23 cellular contexts compared by ENCODE assay signal in the genomic region with DNA sequence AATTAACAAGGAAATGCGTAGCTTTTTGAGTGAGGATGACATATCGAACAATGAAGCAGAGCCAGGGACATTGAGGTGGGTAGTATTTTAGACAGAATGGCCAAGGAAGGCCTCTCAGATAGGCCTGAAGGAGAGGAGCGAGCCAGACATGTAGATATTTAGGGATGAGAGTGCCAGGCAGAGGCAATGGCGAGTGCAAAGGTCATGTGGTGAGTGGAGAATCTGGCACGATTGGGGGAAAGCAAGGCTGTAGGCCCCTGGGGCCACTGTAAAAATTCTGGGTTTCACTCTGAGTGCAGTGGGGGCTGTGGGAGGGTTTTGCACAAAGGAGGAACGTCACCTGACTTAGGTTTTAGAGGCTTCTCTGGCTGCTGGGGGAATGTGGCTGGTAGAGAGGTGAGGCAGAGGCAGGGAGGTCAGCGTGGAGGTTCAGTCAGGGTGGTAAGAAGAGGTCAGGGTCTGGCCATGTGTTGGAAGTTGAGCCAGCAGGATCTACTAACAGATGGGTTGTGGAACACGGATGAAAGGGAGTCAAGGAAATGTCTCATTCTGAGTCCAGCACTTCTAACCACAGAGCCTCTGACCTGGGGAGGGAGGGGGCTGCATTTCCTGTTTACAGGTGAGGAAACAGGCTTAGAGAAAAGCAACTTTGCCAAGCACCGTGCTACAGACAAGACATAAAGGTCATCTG. TPM values are rescaled to one million over a fixed set of nuclear protein-coding genes. Genes with fewer than 3 reads are reported as not detected.
A peak's percentile ranks its signal among the peaks of the same experiment; 100 is the strongest.
DNase-seq lines count a peak whose midpoint lies in the region; ATAC-seq, FAIRE-seq and TF ChIP-seq lines count a peak whose summit lies in the region.
"Had no signal": no experiment of that assay in that cellular context is flagged by ENCODE, and none has a peak within 500 bp of the region (broad histone marks: within the 10 kb centered on the region; RNA-seq: fewer than 3 reads in every experiment).

No MANE protein-coding gene starts in this region.

- CTCF ChIA-PET in MCF 10A (lab: Yijun Ruan, JAX): interaction anchor here (0.6 to 1.0 kb wide), 2 partner anchors 19 to 27 kb away, joined by 3 read pairs; no protein-coding TSS in a partner anchor
- CTCF ChIA-PET in mammary epithelial cell (lab: Charles Lee; ENCODE audit: low non-redundant PET): no interaction called here
- CTCF ChIA-PET in WTC11 (lab: Charles Lee): interaction anchor here (0.8 kb wide), 1 partner anchor 130 kb away, joined by 3 read pairs; no protein-coding TSS in a partner anchor

- H4K20me1 ChIP-seq in mammary epithelial cell (ENCODE audit: insufficient read depth, low read length) (no peaks in the 10 kb centered on the region), keratinocyte (ENCODE audit: control insufficient read depth, extremely low read depth, insufficient read depth, low read length) (peaks cover 28% of the 10 kb centered on the region)

- peaks cover 18% of the 10 kb centered on the region for H3K36me3 ChIP-seq in mammary epithelial cell (ENCODE audit: insufficient read depth, low read length)
- H3K36me3 ChIP-seq in keratinocyte (ENCODE audit: control insufficient read depth in 2 of 2, extremely low read depth in 1 of 2, insufficient read depth in 2 of 2, low read length in 2 of 2): peaks cover 17 to 32% of the 10 kb centered on the region in 2 experiments
- H3K36me3 ChIP-seq: BE2C, upper lobe of right lung had no signal

- POLR2A ChIA-PET in MCF 10A (lab: Yijun Ruan, JAX): interaction anchor here (1.2 kb wide), 1 partner anchor 28 kb away, joined by 3 read pairs; no protein-coding TSS in a partner anchor
- POLR2A ChIA-PET in WTC11 (lab: Charles Lee): no interaction called here

- intact Hi-C loops in MCF 10A (cut with micrococcal nuclease) (no loop called here), mammary epithelial cell (cut with micrococcal nuclease) (no loop called here)

- H3K27ac Mint-ChIP-seq in MCF 10A (ENCODE audit: low read depth, unreplicated experiment): peak overlapping the region; percentile 21
- peak overlapping the region; percentile 35; the same call in 1 of the 2 replicates for H3K27ac Mint-ChIP-seq in WTC11
- H3K27ac Mint-ChIP-seq: activated CD4-positive, alpha-beta T cell treated with anti-CD3 and anti-CD28 coated beads, Interleukin-2, amount 10 ng/mL, durations not matched to agents 7 days and 5 days; naive B cell; T-cell had no signal

- dilution Hi-C loops in mammary epithelial cell (cut with HindIII; ENCODE audit: low sequenced_read_pairs) (no loop called here), keratinocyte (cut with MboI; ENCODE audit: extremely low pct_ligation_motif_present, low sequenced_read_pairs) (no loop called here)

- BruUV-seq in MCF 10A (replicated peaks; lab: Mats Ljungman, UMichigan) (no TSS peak), mammary epithelial cell (replicated peaks; lab: Mats Ljungman, UMichigan) (no TSS peak)

- H3K4me2 ChIP-seq in mammary epithelial cell (ENCODE audit: insufficient read depth, low read depth, low read length) (no peak overlapping the region), keratinocyte (ENCODE audit: control insufficient read depth, extremely low read depth, insufficient read depth, low read depth, low read length) (no peak overlapping the region)

- no peak for DNase-seq in MCF 10A (ENCODE audit: unreplicated experiment)
- no peak for DNase-seq in mammary epithelial cell
- no peak for DNase-seq in WTC11 (ENCODE audit: low spot score)
- no peak for DNase-seq in keratinocyte (ENCODE audit: low read depth, low spot score)
- DNase-seq in stimulated activated CD4-positive, alpha-beta T cell treated with anti-CD3 and anti-CD28 coated beads, Interleukin-4, amount 100 ng/mL, for 1 hour: no peak
- no peak for DNase-seq in stimulated activated CD4-positive, alpha-beta T cell treated with anti-CD3 and anti-CD28 coated beads, Interleukin-2, amount 100 ng/mL, for 24 hours
- DNase-seq in COLO829 (ENCODE audit: low spot score): no peak
- DNase-seq in HUDEP-2 (lab: John Stamatoyannopoulos, UW; ENCODE audit: unreplicated experiment in 76 of 76): no peak
- DNase-seq: activated CD4-positive, alpha-beta T cell treated with anti-CD3 and anti-CD28 coated beads, Interleukin-2, amount 10 ng/mL, durations not matched to agents 7 days and 5 days; activated CD8-positive, alpha-beta memory T cell treated with anti-CD3 and anti-CD28 coated beads, Interleukin-2, amount 50 U/mL, for 48 hours; aorta; BE2C; naive B cell; NCI-H1417 treated with DMSO at 0.1 percent for 48 hours; NCI-H526; Right ventricle myocardium superior; stimulated activated CD4-positive, alpha-beta T cell treated with anti-CD3 and anti-CD28 coated beads, Interleukin-1b, Interleukin-23, amount 100 ng/mL, for 48 hours; stomach; T-cell had no signal

- H3K27me3 Mint-ChIP-seq in MCF 10A (ENCODE audit: insufficient read depth, unreplicated experiment): no peaks in the 10 kb centered on the region
- H3K27me3 Mint-ChIP-seq in WTC11 (ENCODE audit: low read depth): peaks cover 1% of the 10 kb centered on the region

- H2AFZ ChIP-seq in mammary epithelial cell (ENCODE audit: low read depth, low read length): no peak overlapping the region
- no peak overlapping the region for H2AFZ ChIP-seq in keratinocyte (ENCODE audit: control insufficient read depth, low read length)

- peaks cover 6% of the 10 kb centered on the region for H3K9me1 ChIP-seq in keratinocyte (ENCODE audit: control insufficient read depth, extremely low read depth, insufficient read depth, low read length)

- H3K4me3 ChIP-seq in mammary epithelial cell (replicated peaks in 1 of 3; ENCODE audit: insufficient read depth in 1 of 3, low read depth in 2 of 3, low read length in 3 of 3) (no peak overlapping the region), keratinocyte (ENCODE audit: control insufficient read depth in 2 of 3, extremely low read depth in 1 of 3, insufficient read depth in 2 of 3, low read depth in 1 of 3, low read length in 3 of 3) (no peak overlapping the region)
- H3K4me3 ChIP-seq: stomach, upper lobe of right lung had no signal

- no peaks in the 10 kb centered on the region for H3K9me3 ChIP-seq in mammary epithelial cell (replicated peaks; ENCODE audit: insufficient read depth, low read length)
- no peaks in the 10 kb centered on the region for H3K9me3 ChIP-seq in keratinocyte (ENCODE audit: control insufficient read depth, low read depth, low read length)
- H3K9me3 ChIP-seq: BE2C, stomach, upper lobe of right lung had no signal

- H3K4me1 Mint-ChIP-seq in MCF 10A (ENCODE audit: insufficient read depth, unreplicated experiment) (peaks cover 22% of the 10 kb centered on the region), WTC11 (peaks cover 9% of the 10 kb centered on the region)
- H3K4me1 Mint-ChIP-seq: T-cell had no signal

- no peak for ATAC-seq in WTC11
- ATAC-seq: T-cell had no signal

- peak; percentile 20 for FAIRE-seq in keratinocyte (lab: Jason Lieb, UNC)
- FAIRE-seq: A204.1, G401.6, HTR-8/SVneo had no signal

- H3K27me3 ChIP-seq in mammary epithelial cell (ENCODE audit: insufficient read depth, low read length): no peaks in the 10 kb centered on the region
- H3K27me3 ChIP-seq in keratinocyte (ENCODE audit: control insufficient read depth, extremely low read depth, insufficient read depth, low read length): no peaks in the 10 kb centered on the region
- H3K27me3 ChIP-seq: BE2C, stomach had no signal

- in situ Hi-C loops in mammary epithelial cell (cut with MboI; ENCODE audit: low sequenced_read_pairs in 2 of 2): no loop called here

- TF ChIP-seq CTCF in MCF 10A (IDR thresholded peaks at IDR 0.05; ENCODE audit: unreplicated experiment): no peak
- TF ChIP-seq CTCF in mammary epithelial cell (conservative IDR thresholded peaks at IDR 0.05 in 1 of 2, IDR thresholded peaks at IDR 0.05 in 1 of 2; ENCODE audit: extremely low read depth in 1 of 2, insufficient read depth in 1 of 2, low read depth in 1 of 2, low read length in 2 of 2): no peak
- TF ChIP-seq CTCF in WTC11 (IDR thresholded peaks at IDR 0.05): no peak
- TF ChIP-seq CTCF in keratinocyte (optimal IDR thresholded peaks at IDR 0.05 in 1 of 3, IDR thresholded peaks at IDR 0.05 in 1 of 3, conservative IDR thresholded peaks at IDR 0.05 in 1 of 3; ENCODE audit: extremely low read depth in 1 of 3, insufficient read depth in 2 of 3, low read length in 3 of 3): no peak

- peaks cover 89% of the 10 kb centered on the region for H3K79me2 ChIP-seq in mammary epithelial cell (ENCODE audit: insufficient read depth, low read length)
- H3K79me2 ChIP-seq in keratinocyte (ENCODE audit: control insufficient read depth, insufficient read depth, low read length): peaks cover 82% of the 10 kb centered on the region

- H3K9ac ChIP-seq in mammary epithelial cell (ENCODE audit: insufficient read depth, low read length) (no peak overlapping the region), keratinocyte (ENCODE audit: control insufficient read depth, extremely low read depth, insufficient read depth, low read length) (no peak overlapping the region)

- peaks cover 16% of the 10 kb centered on the region for H3K36me3 Mint-ChIP-seq in MCF 10A (ENCODE audit: insufficient read depth, unreplicated experiment)
- peaks cover 10% of the 10 kb centered on the region; the same call in 1 of the 2 replicates for H3K36me3 Mint-ChIP-seq in WTC11
- H3K36me3 Mint-ChIP-seq: naive B cell, T-cell had no signal

- 78% methylated on average over 9 of the region's 9 CpGs for WGBS in mammary epithelial cell (ENCODE audit: low coverage, missing lambda C conversion rate)

- no peak overlapping the region for H3K27ac ChIP-seq in mammary epithelial cell (ENCODE audit: insufficient read depth, low read depth, low read length)
- H3K27ac ChIP-seq in keratinocyte (ENCODE audit: control insufficient read depth, insufficient read depth, low read length): no peak overlapping the region
- H3K27ac ChIP-seq: stomach, upper lobe of right lung had no signal

- no peak overlapping the region for H3K4me3 Mint-ChIP-seq in MCF 10A (ENCODE audit: unreplicated experiment)
- H3K4me3 Mint-ChIP-seq in WTC11: no peak overlapping the region
- H3K4me3 Mint-ChIP-seq: activated CD4-positive, alpha-beta T cell treated with anti-CD3 and anti-CD28 coated beads, Interleukin-2, amount 10 ng/mL, durations not matched to agents 7 days and 5 days; naive B cell; T-cell had no signal

- no peaks in the 10 kb centered on the region for H3K9me3 Mint-ChIP-seq in MCF 10A (ENCODE audit: unreplicated experiment)
- H3K9me3 Mint-ChIP-seq in WTC11: peaks cover 6% of the 10 kb centered on the region
- H3K9me3 Mint-ChIP-seq: activated CD4-positive, alpha-beta T cell treated with anti-CD3 and anti-CD28 coated beads, Interleukin-2, amount 10 ng/mL, durations not matched to agents 7 days and 5 days; naive B cell; T-cell had no signal

- H3K4me1 ChIP-seq in mammary epithelial cell (ENCODE audit: insufficient read depth, low read length) (peaks cover 18% of the 10 kb centered on the region), keratinocyte (ENCODE audit: control insufficient read depth, extremely low read depth, insufficient read depth, low read length) (peaks cover 15% of the 10 kb centered on the region)
- H3K4me1 ChIP-seq: BE2C, upper lobe of right lung had no signal

RNA-seq across cellular contexts. Expression of gene SIRPA, which starts 11.3 kb away (rescaled TPM):
- total RNA-seq in MCF 10A (2022) (18.0 and 23.6 TPM in 2 replicates), mammary epithelial cell (10 to 100 TPM; 49.6 to 68.3 TPM), WTC11 (2021) (5.9 to 8.9 TPM (median 6.7 TPM) in 3 replicates)
- polyA plus RNA-seq in mammary epithelial cell (41.1 TPM), keratinocyte (19.9 to 50.7 TPM (median 23.7 TPM) in 3 replicates)
- polyA minus RNA-seq in mammary epithelial cell (78.0 TPM), keratinocyte (23.1 to 84.4 TPM (median 23.5 TPM) in 3 replicates)
- 14.5 TPM for polyA plus RNA-seq in keratinocyte (2011; ENCODE audit: low read depth)
- 27.2 and 34.1 TPM in 2 replicates for polyA plus RNA-seq in keratinocyte (2011; cell fraction: cytosol; rRNA removed)
- polyA plus RNA-seq in keratinocyte (2011; cell fraction: nucleus; rRNA removed): 64.2 and 79.1 TPM in 2 replicates
- 37.4 and 48.9 TPM in 2 replicates for polyA plus RNA-seq in keratinocyte (2012; ENCODE audit: low replicate concordance)
- 21.5 TPM for polyA minus RNA-seq in keratinocyte (2011; cell fraction: cytosol; rRNA and poly(A)+ RNA removed)
- 35.0 and 48.7 TPM in 2 replicates for polyA minus RNA-seq in keratinocyte (2011; cell fraction: nucleus; rRNA and poly(A)+ RNA removed)
- total RNA-seq: activated CD4-positive, alpha-beta T cell treated with anti-CD3 and anti-CD28 coated beads, Interleukin-2, amount 10 ng/mL, durations not matched to agents 7 days and 5 days had no signal
